11 cellular contexts compared by ENCODE assay signal in the genomic region with DNA sequence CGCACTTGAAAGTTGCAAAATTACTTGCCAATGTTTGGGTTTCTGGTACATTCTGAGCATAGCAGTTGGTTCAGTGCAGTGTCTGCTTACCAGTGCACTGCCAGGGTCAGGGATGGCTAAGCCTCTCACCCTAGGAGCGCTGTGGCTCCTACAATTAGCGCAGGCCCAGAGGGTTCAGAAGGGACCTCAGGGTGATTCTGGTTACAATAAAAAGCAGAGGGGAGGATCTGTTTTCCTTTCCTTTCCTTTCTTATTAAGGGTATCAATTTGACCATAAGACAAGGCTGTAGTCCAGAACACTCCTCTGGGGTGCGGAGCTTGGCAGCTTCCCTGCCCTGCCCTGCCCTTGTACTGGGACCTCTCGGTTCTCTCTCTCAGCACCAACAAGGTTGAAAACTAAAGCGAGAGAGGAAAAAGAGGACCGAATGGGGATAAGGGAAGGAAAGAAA. TPM values are rescaled to one million over a fixed set of nuclear protein-coding genes. Genes with fewer than 3 reads are reported as not detected.
DNase-seq lines count a peak whose midpoint lies in the region; ATAC-seq and TF ChIP-seq lines count a peak whose summit lies in the region.
"Had no signal": no experiment of that assay in that cellular context is flagged by ENCODE, and none has a peak within 500 bp of the region (broad histone marks: within the 10 kb centered on the region; RNA-seq: fewer than 3 reads in every experiment).

No MANE protein-coding gene starts in this region.

- intact Hi-C loops in upper lobe of right lung (cut with DNase I): no loop called here

- peaks cover 59% of the 10 kb centered on the region for H3K4me1 Mint-ChIP-seq in nephron progenitor cell

- DNase-seq in adipocyte (ENCODE audit: low read depth) (no peak), fibroblast of the aortic adventitia (ENCODE audit: low read depth) (no peak), nephron progenitor cell (no peak), upper lobe of right lung (no peak), AML-193 (lab: John Stamatoyannopoulos, UW) (no peak)
- DNase-seq: cerebellar nuclear complex, EL, NCI-H1105, OCI-M1 had no signal

- H3K9ac ChIP-seq in adipocyte (ENCODE audit: low read length): peak overlapping the region; percentile 96

- ATAC-seq in upper lobe of right lung: no peak
- no peak for ATAC-seq in GM21423 (IDR thresholded peaks at IDR 0.05; ENCODE audit: unreplicated experiment)
- no peak for ATAC-seq in HG02763 (IDR thresholded peaks at IDR 0.05; ENCODE audit: unreplicated experiment)

- no peaks in the 10 kb centered on the region for H3K9me3 Mint-ChIP-seq in nephron progenitor cell

- H3K36me3 Mint-ChIP-seq in nephron progenitor cell (ENCODE audit: low read depth): peaks cover 25% of the 10 kb centered on the region

- peaks cover 11% of the 10 kb centered on the region for H3K36me3 ChIP-seq in adipocyte (ENCODE audit: control insufficient read depth, insufficient read depth, low read length, severe bottlenecking)
- H3K36me3 ChIP-seq in upper lobe of right lung: no peaks in the 10 kb centered on the region

- no peak for TF ChIP-seq CTCF in fibroblast of the aortic adventitia (IDR thresholded peaks at IDR 0.05; ENCODE audit: insufficient read depth, low read length)
- TF ChIP-seq CTCF in nephron progenitor cell (IDR thresholded peaks at IDR 0.05): no peak
- no peak for TF ChIP-seq CTCF in upper lobe of right lung (IDR thresholded peaks at IDR 0.05)

- H3K27me3 ChIP-seq in adipocyte (replicated peaks; ENCODE audit: control insufficient read depth, insufficient read depth, low read length) (peaks cover 13% of the 10 kb centered on the region), upper lobe of right lung (peaks cover 12% of the 10 kb centered on the region)

- peak overlapping the region; percentile 83 for H3K27ac ChIP-seq in upper lobe of right lung

- H3K27me3 Mint-ChIP-seq in nephron progenitor cell (ENCODE audit: low read depth, poor library complexity): peaks cover 92% of the 10 kb centered on the region

- H3K9me3 ChIP-seq in adipocyte (ENCODE audit: control insufficient read depth, low read length) (no peaks in the 10 kb centered on the region), upper lobe of right lung (no peaks in the 10 kb centered on the region)

- H3K4me1 ChIP-seq in adipocyte (ENCODE audit: control insufficient read depth, insufficient read depth, low read length) (peaks cover 32% of the 10 kb centered on the region), upper lobe of right lung (peaks cover 37% of the 10 kb centered on the region)

- H3K4me3 ChIP-seq in adipocyte (ENCODE audit: low read length): peak overlapping the region; percentile 97
- peak overlapping the region; percentile 13 for H3K4me3 ChIP-seq in fibroblast of the aortic adventitia (ENCODE audit: low read depth, low read length)
- peak overlapping the region; percentile 59 for H3K4me3 ChIP-seq in upper lobe of right lung

- H3K4me3 Mint-ChIP-seq in nephron progenitor cell: peak overlapping the region; percentile 96

- H3K27ac Mint-ChIP-seq in nephron progenitor cell: no peak overlapping the region

RNA-seq across cellular contexts. Expression of a gene that starts 2.6 kb away (rescaled TPM):
- total RNA-seq in fibroblast of the aortic adventitia (ENCODE audit: low replicate concordance) (1.5 and 42.8 TPM in 2 replicates), upper lobe of right lung (37.3 TPM)

Comparison
In these comparisons a context has a peak if more than half of its experiments do, and no peak if none do; other contexts are left out.
1. H3K4me3 ChIP-seq: peak in every context shown above with its lines; median percentile 97 in adipocyte; 59 in upper lobe of right lung; 13 in fibroblast of the aortic adventitia.